10 cellular contexts compared by ENCODE assay signal in genomic region chr6:148524976-148525375, GRCh38.
DNase-seq lines count a peak whose midpoint lies in the region; ATAC-seq and TF ChIP-seq lines count a peak whose summit lies in the region.
"Had no signal": no experiment of that assay in that cellular context is flagged by ENCODE, and none has a peak within 500 bp of the region (broad histone marks: within the 10 kb centered on the region; RNA-seq: fewer than 3 reads in every experiment).

No MANE protein-coding gene starts in this region.

- H3K4me3 Mint-ChIP-seq in CD14-positive monocyte: no peak overlapping the region

- WGBS in ovary, 3 donors: 39 to 51% (median 40%) methylated on average over 8 of the region's 8 CpGs

- H3K9me3 ChIP-seq in ovary: no peaks in the 10 kb centered on the region
- H3K9me3 ChIP-seq in mucosa of descending colon: no peaks in the 10 kb centered on the region

- peaks cover 4% of the 10 kb centered on the region for H3K4me1 ChIP-seq in ovary (ENCODE audit: insufficient read depth)
- H3K4me1 ChIP-seq in mucosa of descending colon (ENCODE audit: low read depth): no peaks in the 10 kb centered on the region

- peaks cover 8% of the 10 kb centered on the region for H3K36me3 ChIP-seq in BJ (ENCODE audit: control insufficient read depth, insufficient read depth, low read length)
- no peaks in the 10 kb centered on the region for H3K36me3 ChIP-seq in ovary
- H3K36me3 ChIP-seq in mucosa of descending colon (ENCODE audit: low read depth): no peaks in the 10 kb centered on the region

- CTCF ChIA-PET in BJ (lab: Yijun Ruan, JAX): no interaction called here

- peaks cover 0 to 3% (median 0%) of the 10 kb centered on the region in 7 donors for H3K9me3 Mint-ChIP-seq in CD14-positive monocyte

- H3K4me3 ChIP-seq in BJ (ENCODE audit: low read depth, low read length): peak overlapping the region; percentile 23; the same call in 1 of the 2 replicates
- H3K4me3 ChIP-seq in ovary: peak overlapping the region; percentile 11
- H3K4me3 ChIP-seq in mucosa of descending colon: no peak overlapping the region

- ATAC-seq in GM18502 (IDR thresholded peaks at IDR 0.05; ENCODE audit: poor library complexity, unreplicated experiment) (no peak), mucosa of descending colon (no peak)

- no peak for TF ChIP-seq EP300 in ovary (IDR thresholded peaks at IDR 0.05)

- H3K4me1 Mint-ChIP-seq in CD14-positive monocyte: no peaks in the 10 kb centered on the region

- H3K27me3 ChIP-seq in BJ (ENCODE audit: control insufficient read depth, insufficient read depth, low read length): no peaks in the 10 kb centered on the region
- no peaks in the 10 kb centered on the region for H3K27me3 ChIP-seq in ovary

- H3K27ac Mint-ChIP-seq in CD14-positive monocyte: no peak overlapping the region

- POLR2A ChIA-PET in BJ (lab: Charles Lee): no interaction called here

- peaks cover 0 to 8% (median 3%) of the 10 kb centered on the region in 3 donors for H3K27me3 Mint-ChIP-seq in CD14-positive monocyte (ENCODE audit: low read depth in 3 of 3)

- DNase-seq in BJ (ENCODE audit: low read depth) (no peak), M059J (ENCODE audit: low read depth) (peak; percentile 91), dedifferentiated amniotic fluid mesenchymal stem cell (ENCODE audit: extremely low spot score) (peak; percentile 54), ovary (no peak), NCI-H2196 (lab: John Stamatoyannopoulos, UW; ENCODE audit: unreplicated experiment) (no peak), CD14-positive monocyte (ENCODE audit: low spot score) (no peak), mucosa of descending colon (no peak)
- DNase-seq: activated CD4-positive, CD25-positive, alpha-beta regulatory T cell; GF-D8 had no signal

- H3K27ac ChIP-seq in ovary: peak overlapping the region in 1 of 2 donors; percentile 33

- peaks cover 5 to 13% of the 10 kb centered on the region in 2 donors for H3K36me3 Mint-ChIP-seq in CD14-positive monocyte

- no peak for TF ChIP-seq POLR2A in ovary (IDR thresholded peaks at IDR 0.05)

- TF ChIP-seq CTCF in BJ (IDR thresholded peaks at IDR 0.05; ENCODE audit: insufficient read depth, low read depth, low read length) (no peak), ovary (IDR thresholded peaks at IDR 0.05) (no peak), CD14-positive monocyte (IDR thresholded peaks at IDR 0.05) (no peak), mucosa of descending colon (IDR thresholded peaks at IDR 0.05) (no peak)

- intact Hi-C loops in ovary (cut with DNase I) (no loop called here), CD14-positive monocyte (cut with micrococcal nuclease) (no loop called here), mucosa of descending colon (cut with DNase I, micrococcal nuclease) (no loop called here)

Comparison
In these comparisons a context has a peak if more than half of its experiments do, and no peak if none do; other contexts are left out.
1. DNase-seq: peak in M059J (single experiment) and dedifferentiated amniotic fluid mesenchymal stem cell (single experiment); none in BJ (single experiment), ovary (0 of 5), NCI-H2196 (single experiment), CD14-positive monocyte (single experiment) and mucosa of descending colon (0 of 3).